Comparison of ENCODE assay signal across 29 cellular contexts in genomic region chr2:232449964-232450363, GRCh38. TPM values are rescaled to one million over a fixed set of nuclear protein-coding genes. Genes with fewer than 3 reads are reported as not detected.
DNase-seq lines count a peak whose midpoint lies in the region; ATAC-seq, FAIRE-seq and TF ChIP-seq lines count a peak whose summit lies in the region.
"Had no signal": no experiment of that assay in that cellular context is flagged by ENCODE, and none has a peak within 500 bp of the region (broad histone marks: within the 10 kb centered on the region; RNA-seq: fewer than 3 reads in every experiment).

No MANE protein-coding gene starts in this region.

- intact Hi-C loops in posterior vena cava (cut with DNase I): loop anchor here in 1 of 2 donors (10.0 kb wide), 1 partner anchor 75 kb away; the partner anchor contains the start of genes CHRND and PRSS56

- H3K23me2 ChIP-seq in H9 (ENCODE audit: insufficient read length, low read depth, low read length, poor library complexity, severe bottlenecking) (no peaks in the 10 kb centered on the region), H1 (ENCODE audit: low read depth, low read length) (no peaks in the 10 kb centered on the region; the same call in 1 of the 2 replicates)

- peaks cover 5% of the 10 kb centered on the region for H3K4me1 Mint-ChIP-seq in activated naive CD8-positive, alpha-beta T cell treated with anti-CD3 and anti-CD28 coated beads, Interleukin-2, amount 10 ng/mL, durations not matched to agents 7 days and 5 days
- no peaks in the 10 kb centered on the region for H3K4me1 Mint-ChIP-seq in activated naive CD8-positive, alpha-beta T cell treated with anti-CD3 and anti-CD28 coated beads, Interleukin-2, amount 50 U/mL, for 24 hours
- H3K4me1 Mint-ChIP-seq in H9: no peaks in the 10 kb centered on the region

- H3K4me1 ChIP-seq in H9 (ENCODE audit: insufficient read depth, low read length): no peaks in the 10 kb centered on the region
- H3K4me1 ChIP-seq in H1 (replicated peaks in 1 of 4; ENCODE audit: control insufficient read depth in 3 of 4, insufficient read depth in 4 of 4, low read length in 3 of 4): peaks cover 0 to 9% (median 0%) of the 10 kb centered on the region in 4 experiments; a peak in 2 of 7 replicates
- H3K4me1 ChIP-seq: BE2C, gastroesophageal sphincter, sigmoid colon had no signal

- no peak overlapping the region for H2BK5ac ChIP-seq in H9 (ENCODE audit: insufficient read length, low read length)
- no peak overlapping the region for H2BK5ac ChIP-seq in H1 (ENCODE audit: low read depth, low read length)

- H3K4me2 ChIP-seq in H9 (ENCODE audit: insufficient read depth, insufficient read length, low read length) (no peak overlapping the region), H1 (ENCODE audit: insufficient read depth in 1 of 2, low read depth in 2 of 2, low read length in 2 of 2) (no peak overlapping the region)

- TF ChIP-seq EP300 in H1 (IDR thresholded peaks at IDR 0.05; ENCODE audit: borderline replicate concordance in 1 of 2, low read depth in 2 of 2, low read length in 2 of 2): no peak

- no peak for ATAC-seq in activated naive CD8-positive, alpha-beta T cell treated with anti-CD3 and anti-CD28 coated beads, Interleukin-2, amount 10 ng/mL, durations not matched to agents 7 days and 5 days (ENCODE audit: low read depth)
- ATAC-seq in activated naive CD8-positive, alpha-beta T cell treated with anti-CD3 and anti-CD28 coated beads, Interleukin-2, amount 50 U/mL, for 24 hours: no peak
- ATAC-seq: gastroesophageal sphincter, Panc1 had no signal

- peak; percentile 30 for DNase-seq in activated naive CD8-positive, alpha-beta T cell treated with anti-CD3 and anti-CD28 coated beads, Interleukin-2, amount 10 ng/mL, durations not matched to agents 7 days and 5 days
- DNase-seq in activated naive CD8-positive, alpha-beta T cell treated with anti-CD3 and anti-CD28 coated beads, Interleukin-2, amount 50 U/mL, for 24 hours: no peak
- DNase-seq in H9 (peak; percentile 61), H1 (ENCODE audit: low read depth in 1 of 2, low spot score in 2 of 2) (no peak), posterior vena cava (ENCODE audit: low spot score) (peak; percentile 72), middle frontal gyrus (ENCODE audit: extremely low spot score, low spot score) (no peak)
- no peak for DNase-seq in activated CD4-positive, alpha-beta T cell treated with anti-CD3 and anti-CD28 coated beads for 48 hours
- DNase-seq: ACHN; activated CD4-positive, alpha-beta T cell treated with anti-CD3 and anti-CD28 coated beads, Interleukin-2, amount 10 ng/mL, durations not matched to agents 7 days and 5 days; activated naive CD4-positive, alpha-beta T cell treated with Interleukin-2 at 50 U/mL for 16 hours; amniotic stem cell; BE2C; Kasumi-1; NCI-H1436; NCI-H2081; NCI-H226; NCI-H526 treated with DMSO at 0.1 percent for 48 hours; posterior cingulate gyrus; sigmoid colon; stimulated activated CD4-positive, alpha-beta T cell treated with anti-CD3 and anti-CD28 coated beads, Interleukin-12 subunit alpha, Interleukin-12 subunit beta, amount 100 ng/mL, for 4 hours; stimulated activated CD4-positive, alpha-beta T cell treated with anti-CD3 and anti-CD28 coated beads, Interleukin-2, amount 100 ng/mL, for 48 hours; T-helper 9 cell had no signal

- H3K27me3 Mint-ChIP-seq in activated naive CD8-positive, alpha-beta T cell treated with anti-CD3 and anti-CD28 coated beads, Interleukin-2, amount 10 ng/mL, durations not matched to agents 7 days and 5 days: peaks cover 14% of the 10 kb centered on the region
- H3K27me3 Mint-ChIP-seq in activated naive CD8-positive, alpha-beta T cell treated with anti-CD3 and anti-CD28 coated beads, Interleukin-2, amount 50 U/mL, for 24 hours: no peaks in the 10 kb centered on the region
- H3K27me3 Mint-ChIP-seq in H9 (ENCODE audit: low read depth): peaks cover 13% of the 10 kb centered on the region
- H3K27me3 Mint-ChIP-seq: activated CD4-positive, alpha-beta T cell treated with anti-CD3 and anti-CD28 coated beads, Interleukin-2, amount 10 ng/mL, durations not matched to agents 7 days and 5 days had no signal

- no peak overlapping the region for H3K56ac ChIP-seq in H9 (ENCODE audit: insufficient read length, low read depth, low read length)
- H3K56ac ChIP-seq in H1 (replicated peaks; ENCODE audit: insufficient read length, low read depth, low read length): no peak overlapping the region

- H3K79me1 ChIP-seq in H9 (ENCODE audit: insufficient read depth, low read depth, low read length, poor library complexity, severe bottlenecking) (no peaks in the 10 kb centered on the region), H1 (ENCODE audit: low read depth, low read length) (no peaks in the 10 kb centered on the region)

- H3K9me3 ChIP-seq in H9 (ENCODE audit: control insufficient read depth, low read depth, low read length) (no peaks in the 10 kb centered on the region), H1 (ENCODE audit: insufficient read depth in 2 of 2, low read depth in 1 of 2, low read length in 1 of 2) (no peaks in the 10 kb centered on the region)
- H3K9me3 ChIP-seq: BE2C, gastroesophageal sphincter, sigmoid colon, tibial nerve had no signal

- H3K18ac ChIP-seq in H9 (ENCODE audit: insufficient read length, low read depth, low read length): no peak overlapping the region
- no peak overlapping the region for H3K18ac ChIP-seq in H1 (ENCODE audit: extremely low read depth, low read length)

- no peak overlapping the region for H3K4me3 ChIP-seq in H1 (ENCODE audit: extremely low read depth in 1 of 4, insufficient read depth in 2 of 4, low read depth in 3 of 4, low read length in 4 of 4)
- H3K4me3 ChIP-seq: gastroesophageal sphincter, sigmoid colon, tibial nerve had no signal

- CTCF ChIA-PET in H1 (lab: Charles Lee; ENCODE audit: partially characterized antibody): interaction anchor here (0.6 to 2.3 kb wide), 5 partner anchors 15 to 182 kb away, joined by 3 to 20 read pairs (median 3); partner anchors contain the start of gene PRSS56

- no peak overlapping the region for H3K4me3 Mint-ChIP-seq in activated naive CD8-positive, alpha-beta T cell treated with anti-CD3 and anti-CD28 coated beads, Interleukin-2, amount 10 ng/mL, durations not matched to agents 7 days and 5 days
- H3K4me3 Mint-ChIP-seq in activated naive CD8-positive, alpha-beta T cell treated with anti-CD3 and anti-CD28 coated beads, Interleukin-2, amount 50 U/mL, for 24 hours: no peak overlapping the region
- no peak overlapping the region for H3K4me3 Mint-ChIP-seq in H9
- H3K4me3 Mint-ChIP-seq: activated CD4-positive, alpha-beta T cell treated with anti-CD3 and anti-CD28 coated beads, Interleukin-2, amount 10 ng/mL, durations not matched to agents 7 days and 5 days; activated T-helper 1 cell treated with anti-CD3 and anti-CD28 coated beads, Interleukin-12 subunit alpha, Interleukin-12 subunit beta, Interleukin-2, Interleukin-4 antibody, amounts not matched to agents 30 ng/mL and 10 ng/mL and 1 ng/mL, durations not matched to agents 14 hours and 24 hours and 36 hours; memory B cell had no signal

- no CpG with 5 or more reads among the region's 12 CpGs for WGBS in H9 (ENCODE audit: extremely low coverage, insufficient read length, low lambda C conversion rate)
- 76% methylated on average over 11 of the region's 12 CpGs; no CpG with 5 or more reads in 1 of the 2 experiments for WGBS in H1 (ENCODE audit: extremely low coverage in 1 of 2, insufficient coverage in 1 of 2, insufficient read length in 1 of 2, insufficient replicate concordance in 2 of 2, low coverage in 1 of 2, low lambda C conversion rate in 2 of 2, missing lambda C conversion rate in 1 of 2), 2 experiments

- TF ChIP-seq RAD21 in H1 (IDR thresholded peaks at IDR 0.05 in 1 of 2, conservative IDR thresholded peaks at IDR 0.05 in 1 of 2; ENCODE audit: low read depth in 2 of 2, low read length in 2 of 2): no peak

- no peak overlapping the region for H2BK15ac ChIP-seq in H9 (ENCODE audit: low read depth, low read length)
- no peak overlapping the region for H2BK15ac ChIP-seq in H1 (ENCODE audit: low read length)

- H2AK5ac ChIP-seq in H9 (ENCODE audit: insufficient read length, low read length) (no peak overlapping the region), H1 (ENCODE audit: low read depth, low read length) (no peak overlapping the region)

- H3T11ph ChIP-seq in H9 (ENCODE audit: low read length): no peak overlapping the region

- POLR2A ChIA-PET in activated naive CD8-positive, alpha-beta T cell treated with anti-CD3 and anti-CD28 coated beads, Interleukin-2, amount 10 ng/mL, durations not matched to agents 7 days and 5 days (lab: Charles Lee): no interaction called here
- POLR2A ChIA-PET in H1 (lab: Charles Lee; ENCODE audit: partially characterized antibody): interaction anchor here (0.8 to 1.0 kb wide), 2 partner anchors 25 to 73 kb away, joined by 3 to 4 read pairs; no protein-coding TSS in a partner anchor

- H4K20me1 ChIP-seq in H9 (ENCODE audit: control insufficient read depth, insufficient read depth, insufficient read length): no peaks in the 10 kb centered on the region
- no peaks in the 10 kb centered on the region for H4K20me1 ChIP-seq in H1 (replicated peaks in 1 of 2; ENCODE audit: control insufficient read depth in 1 of 2, insufficient read depth in 2 of 2, low read length in 2 of 2)

- H3K27ac Mint-ChIP-seq in activated naive CD8-positive, alpha-beta T cell treated with anti-CD3 and anti-CD28 coated beads, Interleukin-2, amount 10 ng/mL, durations not matched to agents 7 days and 5 days: no peak overlapping the region
- no peak overlapping the region for H3K27ac Mint-ChIP-seq in activated naive CD8-positive, alpha-beta T cell treated with anti-CD3 and anti-CD28 coated beads, Interleukin-2, amount 50 U/mL, for 24 hours
- no peak overlapping the region for H3K27ac Mint-ChIP-seq in H9
- H3K27ac Mint-ChIP-seq: activated CD4-positive, alpha-beta T cell treated with anti-CD3 and anti-CD28 coated beads, Interleukin-2, amount 10 ng/mL, durations not matched to agents 7 days and 5 days; activated T-helper 1 cell treated with anti-CD3 and anti-CD28 coated beads, Interleukin-12 subunit alpha, Interleukin-12 subunit beta, Interleukin-2, Interleukin-4 antibody, amounts not matched to agents 30 ng/mL and 10 ng/mL and 1 ng/mL, durations not matched to agents 14 hours and 24 hours and 36 hours; memory B cell had no signal

- H3K14ac ChIP-seq in H9 (ENCODE audit: insufficient read depth, low read length) (no peak overlapping the region), H1 (ENCODE audit: insufficient read length) (no peak overlapping the region)

- no peak overlapping the region for H4K91ac ChIP-seq in H9 (ENCODE audit: insufficient read length, low read depth, low read length)
- no peak overlapping the region for H4K91ac ChIP-seq in H1 (replicated peaks; ENCODE audit: insufficient read length, low read length)

- no peak overlapping the region for H3K9ac ChIP-seq in H9 (ENCODE audit: extremely low read depth, insufficient read length, low read length)
- no peak overlapping the region for H3K9ac ChIP-seq in H1 (replicated peaks in 1 of 4; ENCODE audit: extremely low read depth in 1 of 4, low read depth in 3 of 4, low read length in 3 of 4)

- H3K27ac ChIP-seq in H9 (ENCODE audit: insufficient read length, low read depth, low read length): no peak overlapping the region
- H3K27ac ChIP-seq in H1 (ENCODE audit: low read depth, low read length): no peak overlapping the region
- H3K27ac ChIP-seq: gastroesophageal sphincter, sigmoid colon, tibial nerve had no signal

- H2BK20ac ChIP-seq in H9 (ENCODE audit: low read depth, low read length, poor library complexity, severe bottlenecking) (no peak overlapping the region), H1 (ENCODE audit: low read length) (no peak overlapping the region)

- no peak overlapping the region for H2BK12ac ChIP-seq in H9 (ENCODE audit: insufficient read length, low read depth, low read length)
- no peak overlapping the region for H2BK12ac ChIP-seq in H1 (ENCODE audit: low read depth, low read length)

- no peaks in the 10 kb centered on the region for H3K27me3 ChIP-seq in H9 (ENCODE audit: insufficient read depth, low read length)
- H3K27me3 ChIP-seq in H1 (replicated peaks in 1 of 4; ENCODE audit: control insufficient read depth in 3 of 4, extremely low read depth in 1 of 4, insufficient read depth in 3 of 4, low read length in 3 of 4): no peaks in the 10 kb centered on the region
- H3K27me3 ChIP-seq: BE2C, sigmoid colon, tibial nerve had no signal

- H3K23ac ChIP-seq in H9 (ENCODE audit: insufficient read length, low read depth, low read length): no peak overlapping the region
- no peak overlapping the region for H3K23ac ChIP-seq in H1 (ENCODE audit: insufficient read length)

- no peak for FAIRE-seq in H1 (lab: Jason Lieb, UNC)

- H4K8ac ChIP-seq in H9 (replicated peaks; ENCODE audit: insufficient read length, low read depth, low read length): no peak overlapping the region
- H4K8ac ChIP-seq in H1 (ENCODE audit: extremely low read depth, insufficient read depth, low read length): no peak overlapping the region; the same call in 1 of the 2 replicates

- H3K9me3 Mint-ChIP-seq in activated naive CD8-positive, alpha-beta T cell treated with anti-CD3 and anti-CD28 coated beads, Interleukin-2, amount 10 ng/mL, durations not matched to agents 7 days and 5 days: no peaks in the 10 kb centered on the region
- H3K9me3 Mint-ChIP-seq in activated naive CD8-positive, alpha-beta T cell treated with anti-CD3 and anti-CD28 coated beads, Interleukin-2, amount 50 U/mL, for 24 hours: no peaks in the 10 kb centered on the region
- no peaks in the 10 kb centered on the region for H3K9me3 Mint-ChIP-seq in H9
- H3K9me3 Mint-ChIP-seq: activated CD4-positive, alpha-beta T cell treated with anti-CD3 and anti-CD28 coated beads, Interleukin-2, amount 10 ng/mL, durations not matched to agents 7 days and 5 days; activated T-helper 1 cell treated with anti-CD3 and anti-CD28 coated beads, Interleukin-12 subunit alpha, Interleukin-12 subunit beta, Interleukin-2, Interleukin-4 antibody, amounts not matched to agents 30 ng/mL and 10 ng/mL and 1 ng/mL, durations not matched to agents 14 hours and 24 hours and 36 hours; memory B cell had no signal

- H4K5ac ChIP-seq in H9 (ENCODE audit: insufficient read length, low read depth, low read length) (no peak overlapping the region), H1 (ENCODE audit: insufficient read length, low read depth, low read length) (no peak overlapping the region)

- TF ChIP-seq CTCF in H9 (conservative IDR thresholded peaks at IDR 0.05) (no peak), H1 (IDR thresholded peaks at IDR 0.05; ENCODE audit: control extremely low read depth in 1 of 3, insufficient read depth in 1 of 3, low read depth in 1 of 3, low read length in 3 of 3) (peak in 2 of 3 experiments; percentile 6 to 17; a peak in 2 of 4 replicates)

- H3K36me3 Mint-ChIP-seq in activated naive CD8-positive, alpha-beta T cell treated with anti-CD3 and anti-CD28 coated beads, Interleukin-2, amount 10 ng/mL, durations not matched to agents 7 days and 5 days: no peaks in the 10 kb centered on the region
- no peaks in the 10 kb centered on the region for H3K36me3 Mint-ChIP-seq in activated naive CD8-positive, alpha-beta T cell treated with anti-CD3 and anti-CD28 coated beads, Interleukin-2, amount 50 U/mL, for 24 hours (ENCODE audit: low read depth)
- H3K36me3 Mint-ChIP-seq in H9 (ENCODE audit: insufficient read depth in 1 of 3, low read depth in 3 of 3): no peaks in the 10 kb centered on the region
- H3K36me3 Mint-ChIP-seq: memory B cell had no signal

- no peak for TF ChIP-seq POLR2A in H1 (IDR thresholded peaks at IDR 0.05; ENCODE audit: control extremely low read depth in 1 of 2, low read depth in 2 of 2, low read length in 2 of 2)

- H2BK120ac ChIP-seq in H9 (ENCODE audit: low read depth, low read length, poor library complexity, severe bottlenecking) (no peak overlapping the region), H1 (replicated peaks; ENCODE audit: low read depth, low read length) (no peak overlapping the region)

- H2AFZ ChIP-seq in H9 (ENCODE audit: low read length): no peak overlapping the region
- no peak overlapping the region for H2AFZ ChIP-seq in H1 (ENCODE audit: low read length)

- no peaks in the 10 kb centered on the region for H3K36me3 ChIP-seq in H1 (ENCODE audit: control insufficient read depth in 2 of 4, insufficient read depth in 4 of 4, low read length in 3 of 4)
- H3K36me3 ChIP-seq: BE2C, gastroesophageal sphincter, sigmoid colon, tibial nerve had no signal

- H3K4ac ChIP-seq in H9 (ENCODE audit: low read depth, low read length) (no peak overlapping the region), H1 (replicated peaks; ENCODE audit: insufficient read length, low read depth, low read length) (no peak overlapping the region)

- H3K79me2 ChIP-seq in H9 (ENCODE audit: insufficient read depth, low read length) (no peaks in the 10 kb centered on the region), H1 (ENCODE audit: control insufficient read depth in 1 of 2, insufficient read depth in 2 of 2, low read length in 2 of 2) (no peaks in the 10 kb centered on the region)

RNA-seq across cellular contexts. Expression of gene ALPI, which starts 6.0 kb away (rescaled TPM):
- total RNA-seq in activated naive CD8-positive, alpha-beta T cell treated with anti-CD3 and anti-CD28 coated beads, Interleukin-2, amount 10 ng/mL, durations not matched to agents 7 days and 5 days: not detected
- total RNA-seq in H9 (2021): not detected in 2 replicates
- not detected in 2 replicates for total RNA-seq in H1 (2021; fragmentation: NEBNext Ultra II Directional; extraction: Animal tissue kit (Norgen Biotek cat#: 25700))
- polyA plus RNA-seq in H1 (2011; rRNA removed): not detected in 2 replicates
- not detected for polyA plus RNA-seq in H1 (2011; cell fraction: cytosol; rRNA removed)
- not detected for polyA plus RNA-seq in H1 (2011; cell fraction: nucleus; rRNA removed)
- not detected in 4 replicates for polyA plus RNA-seq in H1 (2012, experiment 1 of 2)
- polyA plus RNA-seq in H1 (2012, experiment 2 of 2): not detected
- polyA plus RNA-seq in H1 (2013, experiment 1 of 2): not detected
- not detected for polyA plus RNA-seq in H1 (2013, experiment 2 of 2)
- polyA minus RNA-seq in H1 (2011; rRNA and poly(A)+ RNA removed): not detected in 2 replicates
- polyA minus RNA-seq in H1 (2011; cell fraction: cytosol; rRNA and poly(A)+ RNA removed): not detected
- polyA minus RNA-seq in H1 (2011; cell fraction: nucleus; rRNA and poly(A)+ RNA removed): not detected
- not detected for total RNA-seq in posterior vena cava
- total RNA-seq: activated CD4-positive, alpha-beta T cell treated with anti-CD3 and anti-CD28 coated beads, Interleukin-2, amount 10 ng/mL, durations not matched to agents 7 days and 5 days; activated T-helper 1 cell treated with anti-CD3 and anti-CD28 coated beads, Interleukin-12 subunit alpha, Interleukin-12 subunit beta, Interleukin-2, Interleukin-4 antibody, amounts not matched to agents 30 ng/mL and 10 ng/mL and 1 ng/mL, durations not matched to agents 14 hours and 24 hours and 36 hours; G401; gastroesophageal sphincter; myocyte; sigmoid colon; tibial nerve had no signal

RNA-seq across cellular contexts. Expression of gene ECEL1, which starts 37.7 kb away (rescaled TPM):
- not detected for total RNA-seq in activated naive CD8-positive, alpha-beta T cell treated with anti-CD3 and anti-CD28 coated beads, Interleukin-2, amount 10 ng/mL, durations not matched to agents 7 days and 5 days
- 8.2 and 8.4 TPM in 2 replicates for total RNA-seq in H9 (2021)
- 6.5 and 7.7 TPM in 2 replicates for total RNA-seq in H1 (2021; fragmentation: NEBNext Ultra II Directional; extraction: Animal tissue kit (Norgen Biotek cat#: 25700))
- polyA plus RNA-seq in H1 (2011; rRNA removed): 20.2 and 27.9 TPM in 2 replicates
- polyA plus RNA-seq in H1 (2011; cell fraction: cytosol; rRNA removed): 18.1 TPM
- 86.7 TPM for polyA plus RNA-seq in H1 (2011; cell fraction: nucleus; rRNA removed)
- 5.2 to 12.4 TPM (median 10.2 TPM) in 4 replicates for polyA plus RNA-seq in H1 (2012, experiment 1 of 2)
- 9.9 TPM for polyA plus RNA-seq in H1 (2012, experiment 2 of 2)
- polyA plus RNA-seq in H1 (2013, experiment 1 of 2): 8.7 TPM
- polyA plus RNA-seq in H1 (2013, experiment 2 of 2): 7.6 TPM
- 7.0 and 9.2 TPM in 2 replicates for polyA minus RNA-seq in H1 (2011; rRNA and poly(A)+ RNA removed)
- polyA minus RNA-seq in H1 (2011; cell fraction: cytosol; rRNA and poly(A)+ RNA removed): 7.3 TPM
- polyA minus RNA-seq in H1 (2011; cell fraction: nucleus; rRNA and poly(A)+ RNA removed): 11.7 TPM
- 1 to 10 TPM in 1 of 2 donors, under 1 TPM in 1; 0.52 to 2.8 TPM for total RNA-seq in posterior vena cava
- total RNA-seq: activated CD4-positive, alpha-beta T cell treated with anti-CD3 and anti-CD28 coated beads, Interleukin-2, amount 10 ng/mL, durations not matched to agents 7 days and 5 days; activated T-helper 1 cell treated with anti-CD3 and anti-CD28 coated beads, Interleukin-12 subunit alpha, Interleukin-12 subunit beta, Interleukin-2, Interleukin-4 antibody, amounts not matched to agents 30 ng/mL and 10 ng/mL and 1 ng/mL, durations not matched to agents 14 hours and 24 hours and 36 hours; myocyte had no signal

RNA-seq across cellular contexts. Expression of gene ALPG, which starts 43.3 kb away (rescaled TPM):
- not detected for total RNA-seq in activated naive CD8-positive, alpha-beta T cell treated with anti-CD3 and anti-CD28 coated beads, Interleukin-2, amount 10 ng/mL, durations not matched to agents 7 days and 5 days
- total RNA-seq in H9 (2021) (1.3 and 1.4 TPM in 2 replicates), posterior vena cava (not detected)
- total RNA-seq in H1 (2021; fragmentation: NEBNext Ultra II Directional; extraction: Animal tissue kit (Norgen Biotek cat#: 25700)): 0.56 and 0.75 TPM in 2 replicates
- polyA plus RNA-seq in H1 (2011; rRNA removed): 2.1 and 3.2 TPM in 2 replicates
- 1.2 TPM for polyA plus RNA-seq in H1 (2011; cell fraction: cytosol; rRNA removed)
- 2.3 TPM for polyA plus RNA-seq in H1 (2011; cell fraction: nucleus; rRNA removed)
- polyA plus RNA-seq in H1 (2012, experiment 1 of 2): 1.1 to 3.0 TPM (median 2.2 TPM) in 4 replicates
- polyA plus RNA-seq in H1 (2012, experiment 2 of 2): 1.0 TPM
- 1.4 TPM for polyA plus RNA-seq in H1 (2013, experiment 1 of 2)
- 1.1 TPM for polyA plus RNA-seq in H1 (2013, experiment 2 of 2)
- polyA minus RNA-seq in H1 (2011; rRNA and poly(A)+ RNA removed): 0.44 and 0.57 TPM in 2 replicates
- polyA minus RNA-seq in H1 (2011; cell fraction: cytosol; rRNA and poly(A)+ RNA removed): 0.88 TPM
- 0.70 TPM for polyA minus RNA-seq in H1 (2011; cell fraction: nucleus; rRNA and poly(A)+ RNA removed)
- total RNA-seq: activated CD4-positive, alpha-beta T cell treated with anti-CD3 and anti-CD28 coated beads, Interleukin-2, amount 10 ng/mL, durations not matched to agents 7 days and 5 days; activated T-helper 1 cell treated with anti-CD3 and anti-CD28 coated beads, Interleukin-12 subunit alpha, Interleukin-12 subunit beta, Interleukin-2, Interleukin-4 antibody, amounts not matched to agents 30 ng/mL and 10 ng/mL and 1 ng/mL, durations not matched to agents 14 hours and 24 hours and 36 hours; gastroesophageal sphincter; myocyte; sigmoid colon; tibial nerve had no signal

Comparison
In these comparisons a context has a peak if more than half of its experiments do, and no peak if none do; other contexts are left out.
1. DNase-seq: peak in activated naive CD8-positive, alpha-beta T cell treated with anti-CD3 and anti-CD28 coated beads, Interleukin-2, amount 10 ng/mL, durations not matched to agents 7 days and 5 days (single experiment), H9 (single experiment) and posterior vena cava (single experiment); none in activated naive CD8-positive, alpha-beta T cell treated with anti-CD3 and anti-CD28 coated beads, Interleukin-2, amount 50 U/mL, for 24 hours (single experiment), H1 (0 of 2), activated CD4-positive, alpha-beta T cell treated with anti-CD3 and anti-CD28 coated beads for 48 hours (single experiment) and middle frontal gyrus (single experiment).